ENCODE assay signal across 8 cellular contexts in the genomic region with DNA sequence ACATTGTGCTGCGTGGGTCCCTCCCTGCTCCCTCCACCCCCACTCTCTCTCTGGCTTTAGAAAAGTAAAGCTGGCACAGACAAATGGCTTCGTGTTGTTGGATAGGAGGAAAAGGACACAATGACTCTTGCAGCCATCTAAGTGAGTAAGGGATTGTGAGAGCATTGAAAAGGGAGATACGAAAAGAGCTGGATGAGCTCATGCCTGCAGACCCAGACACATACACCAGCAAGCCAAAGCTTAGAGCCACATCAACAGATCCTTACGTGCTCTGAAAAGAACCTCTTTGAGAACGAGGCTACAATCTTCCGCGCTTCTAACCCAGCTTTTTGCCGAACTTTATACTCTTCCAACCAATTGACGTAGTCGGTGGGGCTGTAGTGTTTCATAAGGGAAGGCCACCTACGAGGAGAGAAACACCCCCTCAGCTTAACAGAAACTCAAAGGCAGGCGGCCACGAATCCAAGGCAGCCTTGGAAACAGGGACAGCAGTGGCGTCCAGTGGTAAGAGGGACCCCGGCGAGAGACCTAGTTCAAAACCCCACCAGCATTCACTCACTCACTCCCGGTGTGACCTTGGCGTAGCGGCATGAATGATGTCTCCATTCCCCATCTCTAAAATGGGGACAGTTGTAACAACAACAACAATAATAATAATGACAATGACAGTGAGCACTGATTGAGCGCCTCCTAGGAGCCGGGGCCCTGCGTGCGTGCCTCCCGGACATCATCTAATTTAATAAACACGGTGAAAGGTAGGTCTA. TPM values are rescaled to one million over a fixed set of nuclear protein-coding genes. Genes with fewer than 3 reads are reported as not detected.
DNase-seq lines count a peak whose midpoint lies in the region; ATAC-seq and TF ChIP-seq lines count a peak whose summit lies in the region.

No MANE protein-coding gene starts in this region.

- ATAC-seq in HG03045 (IDR thresholded peaks at IDR 0.05; ENCODE audit: unreplicated experiment) = no peak
- ATAC-seq in HG02759 (IDR thresholded peaks at IDR 0.05; ENCODE audit: unreplicated experiment) = no peak

- no peaks in the 10 kb centered on the region for H3K36me3 ChIP-seq in uterus

- no peaks in the 10 kb centered on the region for H3K9me3 ChIP-seq in uterus

- peak overlapping the region; percentile 99 for H3K4me3 ChIP-seq in GM12875 (ENCODE audit: low read depth, low read length)
- peak overlapping the region; percentile 90 for H3K4me3 ChIP-seq in epithelial cell of proximal tubule (ENCODE audit: low read depth, low read length)
- peak overlapping the region; percentile 74 to 96 for H3K4me3 ChIP-seq in uterus

- DNase-seq in RKO (ENCODE audit: low spot score) (peak; percentile 67), epithelial cell of proximal tubule (ENCODE audit: low read depth) (no peak), mucosa of gallbladder (ENCODE audit: low spot score) (peak; percentile 13), uterus (peak in 1 of 2 donors; percentile 18), NCI-H1417 (lab: John Stamatoyannopoulos, UW) (no peak)

- TF ChIP-seq POLR2A in uterus (IDR thresholded peaks at IDR 0.05) = no peak

- intact Hi-C loops in uterus (cut with DNase I; ENCODE audit: low total_unique reads) = no loop called here

- no peaks in the 10 kb centered on the region for H3K27me3 ChIP-seq in uterus

- peak overlapping the region; percentile 75 to 87 for H3K27ac ChIP-seq in uterus

- TF ChIP-seq CTCF in GM12875 (IDR thresholded peaks at IDR 0.05; ENCODE audit: borderline replicate concordance, insufficient read depth, low read depth, low read length) (no peak), epithelial cell of proximal tubule (conservative IDR thresholded peaks at IDR 0.05; ENCODE audit: low read depth, low read length) (no peak), uterus (IDR thresholded peaks at IDR 0.05) (no peak)

- no peaks in the 10 kb centered on the region for H3K4me1 ChIP-seq in uterus

RNA-seq across cellular contexts. Expression of gene FBXO21, which starts 1.1 kb away (rescaled TPM):
- total RNA-seq in epithelial cell of proximal tubule = 32.0 and 35.7 TPM in 2 replicates
- total RNA-seq in mucosa of gallbladder = 69.4 TPM
- 100 to 1,000 TPM in 2 of 4 donors, 10 to 100 TPM in 2; 66.2 to 152 (median 90.0) TPM for total RNA-seq in uterus

Comparison
In these comparisons a context has a peak if more than half of its experiments do, and no peak if none do; other contexts are left out.
1. DNase-seq: peak in RKO (single experiment) and mucosa of gallbladder (single experiment); none in epithelial cell of proximal tubule (single experiment) and NCI-H1417 (0 of 3).
2. Peak in every context shown above with its lines, with median percentiles within 50 percentile points of each other: H3K4me3 ChIP-seq.